ENCODE assay signal across 10 cellular contexts in the genomic region with DNA sequence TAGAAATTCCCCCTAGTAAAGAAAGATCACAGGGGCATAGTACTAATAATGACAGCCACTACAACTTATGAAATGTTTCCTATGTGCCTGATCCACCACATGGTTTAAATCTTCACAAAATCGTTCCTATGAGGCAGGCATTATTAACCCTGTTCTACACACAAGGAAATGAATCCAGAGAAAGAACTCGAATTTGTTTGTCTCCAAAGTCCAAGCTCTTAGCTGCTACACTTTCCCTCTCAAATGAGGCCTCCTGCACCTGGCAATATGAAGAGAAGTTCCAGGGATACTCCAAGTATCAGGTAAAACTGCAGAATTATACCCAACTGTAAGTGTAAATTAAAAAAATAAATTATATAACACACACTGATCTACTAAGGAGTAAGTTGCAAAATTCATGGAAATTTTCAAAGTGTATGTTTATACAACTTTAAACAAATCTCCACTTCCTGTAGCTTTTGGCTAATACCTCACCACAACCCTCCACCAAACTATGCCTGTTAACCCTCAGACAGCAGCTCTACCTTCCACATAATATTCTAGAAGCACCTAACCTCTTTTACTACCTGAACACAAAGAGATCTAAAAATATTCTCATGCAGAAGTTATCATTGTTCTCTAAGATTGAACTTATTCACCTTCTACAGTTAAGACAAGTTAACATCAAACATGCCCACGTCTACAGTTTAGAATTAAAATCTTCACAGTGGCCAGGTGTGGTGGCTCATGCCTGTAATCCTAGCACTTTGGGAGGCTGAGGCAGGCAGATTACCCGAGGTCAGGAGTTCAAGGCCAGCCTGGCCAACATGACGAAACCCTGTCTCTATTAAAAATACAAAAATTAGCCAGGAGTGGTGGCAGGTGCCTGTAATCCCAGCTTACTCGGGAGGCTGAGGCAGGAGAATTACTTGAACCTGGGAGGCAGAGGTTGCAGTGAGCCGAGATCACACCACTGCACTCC. TPM values are rescaled to one million over a fixed set of nuclear protein-coding genes. Genes with fewer than 3 reads are reported as not detected.
DNase-seq lines count a peak whose midpoint lies in the region; TF ChIP-seq lines count a peak whose summit lies in the region.
"Had no signal": no experiment of that assay in that cellular context is flagged by ENCODE, and none has a peak within 500 bp of the region (broad histone marks: within the 10 kb centered on the region; RNA-seq: fewer than 3 reads in every experiment).

No MANE protein-coding gene starts in this region.

- no peaks in the 10 kb centered on the region for H3K9me3 ChIP-seq in endocrine pancreas (ENCODE audit: control insufficient read depth, low read length)
- H3K9me3 ChIP-seq in sigmoid colon: no peaks in the 10 kb centered on the region

- intact Hi-C loops in sigmoid colon (cut with DNase I): no loop called here

- H3K9ac ChIP-seq in endocrine pancreas (ENCODE audit: control insufficient read depth, insufficient read depth, low read length): no peak overlapping the region

- H3K4me3 ChIP-seq in endocrine pancreas (ENCODE audit: control insufficient read depth, insufficient read depth, low read length) (peak overlapping the region; percentile 12), sigmoid colon (no peak overlapping the region), foreskin fibroblast (ENCODE audit: low read depth in 1 of 2, low read length in 2 of 2) (no peak overlapping the region)

- H3K4me1 ChIP-seq in endocrine pancreas (ENCODE audit: control insufficient read depth, insufficient read depth, low read length) (peaks cover 22% of the 10 kb centered on the region), sigmoid colon (peaks cover 0 to 40% (median 34%) of the 10 kb centered on the region in 4 donors)

- H3K36me3 ChIP-seq in endocrine pancreas (ENCODE audit: control insufficient read depth, insufficient read depth, low read length) (peaks cover 2% of the 10 kb centered on the region), sigmoid colon (no peaks in the 10 kb centered on the region)

- peak; percentile 67 for DNase-seq in DMS53 treated with DMSO at 0.1 percent for 48 hours (lab: John Stamatoyannopoulos, UW; ENCODE audit: unreplicated experiment)
- peak; percentile 29 for DNase-seq in RPMI8226
- DNase-seq in sigmoid colon: no peak
- DNase-seq in A172 (ENCODE audit: low spot score): no peak
- DNase-seq in GM19238 (ENCODE audit: insufficient read length, low spot score): no peak
- no peak for DNase-seq in foreskin fibroblast
- DNase-seq: activated CD8-positive, alpha-beta memory T cell treated with anti-CD3 and anti-CD28 coated beads for 24 hours; Karpas-422; mammary epithelial cell had no signal

- no peaks in the 10 kb centered on the region for H3K27me3 ChIP-seq in endocrine pancreas (ENCODE audit: control insufficient read depth, insufficient read depth, low read length)
- no peaks in the 10 kb centered on the region for H3K27me3 ChIP-seq in sigmoid colon

- H3K27ac ChIP-seq in sigmoid colon: peak overlapping the region; percentile 4 to 83 (median 24)

- TF ChIP-seq CTCF in sigmoid colon (IDR thresholded peaks at IDR 0.05) (no peak), foreskin fibroblast (IDR thresholded peaks at IDR 0.05; ENCODE audit: low read depth, low read length) (no peak)

- no peak for TF ChIP-seq EP300 in sigmoid colon (IDR thresholded peaks at IDR 0.05)

- WGBS in sigmoid colon, 2 donors: 10 to 42% methylated on average over 7 of the region's 7 CpGs

- no peak for TF ChIP-seq POLR2A in sigmoid colon (IDR thresholded peaks at IDR 0.05)

RNA-seq across cellular contexts. Expression of a gene that starts 2.9 kb away (rescaled TPM):
- total RNA-seq in sigmoid colon: 10 to 100 TPM in 3 of 4 donors, 1 to 10 TPM in 1; 9.5 to 28.2 (median 16.9) TPM
- 10 to 100 TPM; 16.8 to 28.2 (median 24.5) TPM for polyA plus RNA-seq in sigmoid colon
- 8.0 and 15.5 TPM in 2 replicates for total RNA-seq in A172 (2014; rRNA removed; shearing (Covaris generic))

Comparison
In these comparisons a context has a peak if more than half of its experiments do, and no peak if none do; other contexts are left out.
1. DNase-seq: peak in DMS53 treated with DMSO at 0.1 percent for 48 hours (single experiment) and RPMI8226 (single experiment); none in sigmoid colon (single experiment), A172 (single experiment), GM19238 (single experiment) and foreskin fibroblast (0 of 2).